8 cellular contexts compared by ENCODE assay signal in the genomic region with DNA sequence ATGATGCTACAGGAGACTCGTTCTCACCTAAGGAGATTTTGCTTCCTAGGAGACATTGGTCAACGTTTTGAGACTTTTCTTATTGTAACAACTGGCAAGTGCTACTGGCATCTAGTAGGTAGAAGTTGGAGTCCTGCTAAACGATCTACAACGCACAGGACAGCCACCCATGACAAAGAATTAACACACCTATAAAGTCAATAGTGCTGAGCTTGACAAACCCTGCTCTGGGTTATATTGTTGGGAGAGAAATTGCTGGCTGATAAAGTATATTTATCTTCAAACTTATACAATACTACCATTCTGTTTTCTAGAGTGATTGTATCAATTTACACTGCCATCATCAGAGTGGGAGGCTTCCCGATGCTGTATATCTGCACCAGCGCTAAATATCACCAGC.
"Had no signal": no experiment of that assay in that cellular context is flagged by ENCODE, and none has a peak within 500 bp of the region (broad histone marks: within the 10 kb centered on the region; RNA-seq: fewer than 3 reads in every experiment).

No MANE protein-coding gene starts in this region.

- H3K4me3 ChIP-seq: K562 had no signal

- ATAC-seq: HepG2, K562 had no signal

- H3K27ac ChIP-seq: HL-60, KMS-11 had no signal

- DNase-seq: IMR-90, KBM-7, KG1 had no signal

- FAIRE-seq: HepG2, HTR-8/SVneo, K562 had no signal
